Comparison of ENCODE assay signal across 34 cellular contexts in genomic region chr2:75621228-75621627, GRCh38.
"Had no signal": no experiment of that assay in that cellular context is flagged by ENCODE, and none has a peak within 500 bp of the region (broad histone marks: within the 10 kb centered on the region; RNA-seq: fewer than 3 reads in every experiment).

No MANE protein-coding gene starts in this region.

- H3K27me3 ChIP-seq: brain microvascular endothelial cell, Peyer's patch had no signal

- DNase-seq: activated CD4-positive, alpha-beta T cell treated with anti-CD3 and anti-CD28 coated beads for 36 hours; activated CD4-positive, alpha-beta T cell treated with anti-CD3 and anti-CD28 coated beads, Interleukin-2, amount 10 ng/mL, durations not matched to agents 7 days and 5 days; activated CD4-positive, alpha-beta T cell treated with anti-CD3 and anti-CD28 coated beads, Interleukin-2, amount 50 U/mL, for 48 hours; activated CD8-positive, alpha-beta memory T cell treated with anti-CD3 and anti-CD28 coated beads, Interleukin-2, amount 50 U/mL, for 4 hours; activated effector memory CD4-positive, alpha-beta T cell treated with Interleukin-2 at 50 U/mL for 16 hours; activated naive CD4-positive, alpha-beta T cell treated with anti-CD3 and anti-CD28 coated beads, Interleukin-2, amount 50 U/mL, for 16 hours; activated naive CD8-positive, alpha-beta T cell treated with anti-CD3 and anti-CD28 coated beads for 36 hours; activated T-cell treated with anti-CD3 and anti-CD28 coated beads for 4 hours; activated T-cell treated with anti-CD3 and anti-CD28 coated beads, Interleukin-2, amount 50 U/mL, for 4 hours; amniotic stem cell; aorta; brain microvascular endothelial cell; central memory CD4-positive, alpha-beta T cell; MM.1S; NCI-H1048; NCI-H1105 treated with DMSO at 0.1 percent for 48 hours; NCI-H1436; NCI-H1694; NCI-H1930; NCI-H2081 treated with DMSO at 0.1 percent for 48 hours; NCI-H345; NCI-H526; NCI-H748 treated with DMSO at 0.1 percent for 48 hours; NK-92 treated with Interleukin-12 subunit alpha and Interleukin-12 subunit beta, amount 100 ng/mL, for 24 hours; Peyer's patch; RPMI8226; SIG-M5; T-cell; T-helper 17 cell had no signal

- ATAC-seq: activated CD4-positive, alpha-beta T cell treated with anti-CD3 and anti-CD28 coated beads for 36 hours; activated CD4-positive, CD25-positive, alpha-beta regulatory T cell treated with anti-CD3 and anti-CD28 coated beads, Interleukin-2, amount 50 U/mL, for 24 hours; activated T-cell treated with anti-CD3 and anti-CD28 coated beads, Interleukin-2, amount 50 U/mL, for 4 hours; Right ventricle myocardium inferior; SK-N-SH treated with all-trans-retinoic acid at 6 μM for 48 hours; T-cell; T-helper 17 cell; WTC11 had no signal

- H3K4me1 ChIP-seq: Peyer's patch had no signal

- H3K36me3 ChIP-seq: brain microvascular endothelial cell, Peyer's patch had no signal

- H3K9ac ChIP-seq: KMS-11 had no signal

- H3K9me3 ChIP-seq: Peyer's patch had no signal

- H3K4me3 ChIP-seq: Peyer's patch had no signal

- H3K4me2 ChIP-seq: KMS-11 had no signal

- H3K27ac ChIP-seq: brain microvascular endothelial cell, KMS-11, Peyer's patch had no signal
